ENCODE assay signal across 27 cellular contexts in the genomic region with DNA sequence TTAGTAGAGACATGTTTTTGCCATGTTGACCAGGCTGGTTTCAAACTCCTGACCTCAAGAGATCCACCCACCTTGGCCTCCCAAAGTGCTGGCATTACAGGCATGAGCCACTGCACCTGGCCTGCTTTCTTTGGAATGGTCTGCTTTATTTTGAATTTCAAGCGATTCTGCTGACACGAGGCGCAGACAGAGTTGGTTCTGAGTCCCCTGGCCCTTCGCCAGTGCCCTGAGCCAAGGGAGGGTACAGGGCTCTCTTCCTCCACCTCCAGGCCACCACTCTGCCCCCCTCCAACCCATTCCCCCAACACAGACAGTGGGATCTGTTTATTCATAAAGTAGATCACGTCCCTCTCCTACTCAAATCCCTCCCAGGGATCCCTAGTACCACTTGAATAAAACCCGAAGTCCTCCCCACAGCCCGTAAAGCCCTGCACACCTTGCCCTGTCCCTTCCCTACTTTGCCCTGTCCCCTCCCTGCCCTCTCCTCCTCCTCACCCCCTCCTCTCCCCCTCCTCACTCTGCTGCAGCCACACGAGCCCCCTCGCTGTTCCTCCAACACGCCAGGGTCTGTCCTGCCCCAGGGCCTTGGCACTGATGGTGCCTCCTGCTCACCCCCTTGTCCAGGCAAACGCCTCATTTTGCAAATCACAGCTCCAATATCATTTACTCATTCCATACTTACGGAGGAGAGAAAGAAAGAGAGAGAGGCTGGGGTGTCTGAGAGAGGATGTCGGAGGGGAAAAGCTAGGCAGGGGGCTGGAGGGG. TPM values are rescaled to one million over a fixed set of nuclear protein-coding genes. Genes with fewer than 3 reads are reported as not detected.
"Had no signal": no experiment of that assay in that cellular context is flagged by ENCODE, and none has a peak within 500 bp of the region (broad histone marks: within the 10 kb centered on the region; RNA-seq: fewer than 3 reads in every experiment).

No MANE protein-coding gene starts in this region.

- H3K27me3 ChIP-seq: right lobe of liver had no signal

- DNase-seq: activated CD4-positive, alpha-beta memory T cell treated with anti-CD3 and anti-CD28 coated beads for 36 hours; activated CD4-positive, alpha-beta T cell treated with anti-CD3 and anti-CD28 coated beads for 48 hours; activated CD4-positive, CD25-positive, alpha-beta regulatory T cell; activated effector memory CD4-positive, alpha-beta T cell treated with Interleukin-2 at 50 U/mL for 16 hours; activated naive CD4-positive, alpha-beta T cell treated with anti-CD3 and anti-CD28 coated beads, Interleukin-2, amount 10 ng/mL, durations not matched to agents 7 days and 5 days; activated T-cell treated with anti-CD3 and anti-CD28 coated beads, Interleukin-2, amount 50 U/mL, for 72 hours; cortex of kidney; effector CD8-positive, alpha-beta T cell; erythroblast; foreskin keratinocyte; left ventricle myocardium superior; nucleus accumbens; right lobe of liver; stimulated activated CD4-positive, alpha-beta T cell treated with anti-CD3 and anti-CD28 coated beads, Interleukin-1b, Interleukin-23, amount 100 ng/mL, for 48 hours; stimulated activated naive CD8-positive, alpha-beta T cell treated with anti-CD3 and anti-CD28 coated beads, Interleukin-15, amount 100 ng/mL, for 72 hours; T1000; transverse colon; uterus had no signal

- H3K4me1 Mint-ChIP-seq: activated naive CD4-positive, alpha-beta T cell treated with anti-CD3 and anti-CD28 coated beads, Interleukin-2, amount 10 ng/mL, durations not matched to agents 7 days and 5 days; memory B cell; stimulated activated effector memory CD8-positive, alpha-beta T cell treated with anti-CD3 and anti-CD28 coated beads, Interleukin-12 subunit alpha, Interleukin-12 subunit beta, amount 100 ng/mL, for 72 hours; stimulated activated naive CD8-positive, alpha-beta T cell treated with anti-CD3 and anti-CD28 coated beads, Interleukin-15, amount 100 ng/mL, for 72 hours had no signal

- H3K4me3 ChIP-seq: cardiac muscle cell, right lobe of liver, skin epidermis, suprapubic skin, transverse colon, uterus had no signal

- H3K36me3 ChIP-seq: cardiac muscle cell, right lobe of liver, suprapubic skin, transverse colon, uterus had no signal

- H3K4me3 Mint-ChIP-seq: activated CD4-positive, alpha-beta memory T cell treated with anti-CD3 and anti-CD28 coated beads for 36 hours; activated naive CD4-positive, alpha-beta T cell treated with anti-CD3 and anti-CD28 coated beads, Interleukin-2, amount 10 ng/mL, durations not matched to agents 7 days and 5 days; activated T-cell treated with anti-CD3 and anti-CD28 coated beads, Interleukin-2, amount 50 U/mL, for 72 hours; memory B cell; stimulated activated effector memory CD8-positive, alpha-beta T cell treated with anti-CD3 and anti-CD28 coated beads, Interleukin-12 subunit alpha, Interleukin-12 subunit beta, amount 100 ng/mL, for 72 hours; stimulated activated naive CD8-positive, alpha-beta T cell treated with anti-CD3 and anti-CD28 coated beads, Interleukin-15, amount 100 ng/mL, for 72 hours; T-helper 1 cell treated with Interleukin-12 subunit alpha and Interleukin-12 subunit beta and Interleukin-4 antibody, amounts not matched to agents 30 μg/mL and 1 μg/mL, for 36 hours had no signal

- H3K36me3 Mint-ChIP-seq: activated CD4-positive, alpha-beta memory T cell treated with anti-CD3 and anti-CD28 coated beads for 36 hours; activated naive CD4-positive, alpha-beta T cell treated with anti-CD3 and anti-CD28 coated beads, Interleukin-2, amount 10 ng/mL, durations not matched to agents 7 days and 5 days; memory B cell; stimulated activated effector memory CD8-positive, alpha-beta T cell treated with anti-CD3 and anti-CD28 coated beads, Interleukin-12 subunit alpha, Interleukin-12 subunit beta, amount 100 ng/mL, for 72 hours had no signal

- H3K27ac Mint-ChIP-seq: activated CD4-positive, alpha-beta memory T cell treated with anti-CD3 and anti-CD28 coated beads for 36 hours; activated naive CD4-positive, alpha-beta T cell treated with anti-CD3 and anti-CD28 coated beads, Interleukin-2, amount 10 ng/mL, durations not matched to agents 7 days and 5 days; activated T-cell treated with anti-CD3 and anti-CD28 coated beads, Interleukin-2, amount 50 U/mL, for 72 hours; memory B cell; stimulated activated effector memory CD8-positive, alpha-beta T cell treated with anti-CD3 and anti-CD28 coated beads, Interleukin-12 subunit alpha, Interleukin-12 subunit beta, amount 100 ng/mL, for 72 hours; stimulated activated naive CD8-positive, alpha-beta T cell treated with anti-CD3 and anti-CD28 coated beads, Interleukin-15, amount 100 ng/mL, for 72 hours; T-helper 1 cell treated with Interleukin-12 subunit alpha and Interleukin-12 subunit beta and Interleukin-4 antibody, amounts not matched to agents 30 μg/mL and 1 μg/mL, for 36 hours had no signal

- H3K4me1 ChIP-seq: foreskin keratinocyte, right lobe of liver, transverse colon, uterus had no signal

- H3K27ac ChIP-seq: cardiac muscle cell, foreskin keratinocyte, right lobe of liver, skin epidermis, suprapubic skin, transverse colon, uterus had no signal

- H3K9me3 ChIP-seq: right lobe of liver, suprapubic skin had no signal

- ATAC-seq: activated T-cell treated with anti-CD3 and anti-CD28 coated beads, Interleukin-2, amount 50 U/mL, for 72 hours; foreskin keratinocyte; left ventricle myocardium superior; right lobe of liver; stimulated activated effector memory CD8-positive, alpha-beta T cell treated with anti-CD3 and anti-CD28 coated beads, Interleukin-12 subunit alpha, Interleukin-12 subunit beta, amount 100 ng/mL, for 72 hours; stimulated activated naive CD8-positive, alpha-beta T cell treated with anti-CD3 and anti-CD28 coated beads, Interleukin-15, amount 100 ng/mL, for 72 hours had no signal

RNA-seq across cellular contexts. Expression of gene ZNRF4, which starts 22.4 kb away (rescaled TPM):
- total RNA-seq: activated CD4-positive, alpha-beta memory T cell treated with anti-CD3 and anti-CD28 coated beads for 36 hours; activated T-cell treated with anti-CD3 and anti-CD28 coated beads, Interleukin-2, amount 50 U/mL, for 72 hours; cardiac muscle cell; cerebellum; foreskin keratinocyte; left ventricle myocardium superior; mononuclear cell; myocyte; right lobe of liver; suprapubic skin; transverse colon; uterus had no signal
- polyA plus RNA-seq: cardiac muscle cell, foreskin keratinocyte had no signal
